8 cellular contexts compared by ENCODE assay signal in genomic region chr14:70416322-70416716, GRCh38. TPM values are rescaled to one million over a fixed set of nuclear protein-coding genes. Genes with fewer than 3 reads are reported as not detected.
A peak's percentile ranks its signal among the peaks of the same experiment; 100 is the strongest.
DNase-seq lines count a peak whose midpoint lies in the region; ATAC-seq, FAIRE-seq and TF ChIP-seq lines count a peak whose summit lies in the region.

No MANE protein-coding gene starts in this region.

- H3K4me3 ChIP-seq in Jurkat, Clone E6-1 (ENCODE audit: low read length), result peak overlapping the region; percentile 70
- H3K4me3 ChIP-seq in astrocyte of the cerebellum (ENCODE audit: low read depth, low read length) (peak overlapping the region; percentile 74), kidney (ENCODE audit: low read length in 2 of 2) (peak overlapping the region; percentile 94 to 100), suprapubic skin (peak overlapping the region; percentile 63)

- TF ChIP-seq CTCF in astrocyte of the cerebellum (IDR thresholded peaks at IDR 0.05; ENCODE audit: low read depth, low read length, missing control alignments) (no peak), kidney (IDR thresholded peaks at IDR 0.05; ENCODE audit: borderline replicate concordance, extremely low read depth, insufficient read depth) (no peak), suprapubic skin (IDR thresholded peaks at IDR 0.05) (no peak)

- H3K27ac ChIP-seq in kidney (ENCODE audit: low read depth in 2 of 2, low read length in 2 of 2), result peak overlapping the region; percentile 84 to 87
- peak overlapping the region; percentile 51 for H3K27ac ChIP-seq in suprapubic skin

- no peak for TF ChIP-seq EP300 in suprapubic skin (IDR thresholded peaks at IDR 0.05)

- H3K36me3 ChIP-seq in kidney (ENCODE audit: control insufficient read depth in 1 of 2, insufficient read depth in 2 of 2, low read length in 2 of 2) (no peaks in the 10 kb centered on the region), suprapubic skin (no peaks in the 10 kb centered on the region)

- no peaks in the 10 kb centered on the region for H3K27me3 ChIP-seq in suprapubic skin

- no peak for FAIRE-seq in kidney (lab: Jason Lieb, UNC)

- ATAC-seq in GM18907 (IDR thresholded peaks at IDR 0.05; ENCODE audit: unreplicated experiment), result no peak

- H3K9me3 ChIP-seq in kidney (ENCODE audit: control insufficient read depth in 1 of 2, low read length in 2 of 2), result no peaks in the 10 kb centered on the region
- H3K9me3 ChIP-seq in suprapubic skin, result no peaks in the 10 kb centered on the region

- TF ChIP-seq POLR2A in suprapubic skin (IDR thresholded peaks at IDR 0.05), result no peak

- DNase-seq in DMS79 treated with DMSO at 0.1 percent for 48 hours (lab: John Stamatoyannopoulos, UW) (peak; percentile 86), astrocyte of the cerebellum (ENCODE audit: low read depth) (no peak), kidney (no peak), suprapubic skin (ENCODE audit: low spot score in 2 of 2) (no peak), NCI-H2171 treated with DMSO at 0.1 percent for 48 hours (lab: John Stamatoyannopoulos, UW) (no peak)
- peak; percentile 11 for DNase-seq in Jurkat, Clone E6-1 (ENCODE audit: low read depth, low spot score)
- DNase-seq in stimulated activated CD4-positive, alpha-beta T cell treated with anti-CD3 and anti-CD28 coated beads, Interleukin-2, amount 100 ng/mL, for 24 hours, result no peak

- 4% methylated on average over 8 of the region's 8 CpGs for WGBS in suprapubic skin

- peaks cover 2 to 17% of the 10 kb centered on the region in 2 donors for H3K4me1 ChIP-seq in kidney (ENCODE audit: control insufficient read depth in 1 of 2, insufficient read depth in 1 of 2, low read depth in 1 of 2, low read length in 2 of 2)
- peaks cover 6% of the 10 kb centered on the region for H3K4me1 ChIP-seq in suprapubic skin

- intact Hi-C loops in kidney (cut with DNase I), result no loop called here

- in situ Hi-C loops in astrocyte of the cerebellum (cut with HindIII; ENCODE audit: low sequenced_read_pairs), result no loop called here

- H3K9ac ChIP-seq in kidney (ENCODE audit: low read length in 2 of 2), result peak overlapping the region; percentile 89 to 98

RNA-seq across cellular contexts. Expression of gene SYNJ2BP, which starts 0.6 kb away (rescaled TPM):
- polyA plus RNA-seq in Jurkat, Clone E6-1 (2012; ENCODE audit: insufficient read depth, insufficient read length), result 8.7 TPM
- 48.3 TPM for total RNA-seq in kidney
- 29.9 TPM for polyA plus RNA-seq in kidney (ENCODE audit: insufficient read depth, low read depth, low replicate concordance)
- total RNA-seq in suprapubic skin, result 10 to 100 TPM; 10.1 to 25.9 (median 14.9) TPM

RNA-seq across cellular contexts. Expression of gene ADAM21, which starts 35.7 kb away (rescaled TPM):
- 0.65 TPM for polyA plus RNA-seq in Jurkat, Clone E6-1 (2012; ENCODE audit: insufficient read depth, insufficient read length)
- total RNA-seq in kidney, result 0.13 TPM
- 0.28 TPM for polyA plus RNA-seq in kidney (ENCODE audit: insufficient read depth, low read depth, low replicate concordance)
- total RNA-seq in suprapubic skin, result not detected

RNA-seq across cellular contexts. Expression of gene COX16, which starts 56.8 kb away (rescaled TPM):
- polyA plus RNA-seq in Jurkat, Clone E6-1 (2012; ENCODE audit: insufficient read depth, insufficient read length), result 185 TPM
- total RNA-seq in kidney (33.0 TPM), suprapubic skin (10 to 100 TPM in 3 of 4 donors, 1 to 10 TPM in 1; 8.9 to 24.5 (median 20.8) TPM)
- 104 TPM for polyA plus RNA-seq in kidney (ENCODE audit: insufficient read depth, low read depth, low replicate concordance)

Comparison
In these comparisons a context has a peak if more than half of its experiments do, and no peak if none do; other contexts are left out.
1. DNase-seq: peak in DMS79 treated with DMSO at 0.1 percent for 48 hours (single experiment) and Jurkat, Clone E6-1 (single experiment); none in astrocyte of the cerebellum (single experiment), kidney (single experiment), suprapubic skin (0 of 2), NCI-H2171 treated with DMSO at 0.1 percent for 48 hours (single experiment) and stimulated activated CD4-positive, alpha-beta T cell treated with anti-CD3 and anti-CD28 coated beads, Interleukin-2, amount 100 ng/mL, for 24 hours (0 of 2).
2. Peak in every context shown above with its lines, with median percentiles within 50 percentile points of each other: H3K4me3 ChIP-seq.